ENCODE assay signal across 36 cellular contexts in the genomic region with DNA sequence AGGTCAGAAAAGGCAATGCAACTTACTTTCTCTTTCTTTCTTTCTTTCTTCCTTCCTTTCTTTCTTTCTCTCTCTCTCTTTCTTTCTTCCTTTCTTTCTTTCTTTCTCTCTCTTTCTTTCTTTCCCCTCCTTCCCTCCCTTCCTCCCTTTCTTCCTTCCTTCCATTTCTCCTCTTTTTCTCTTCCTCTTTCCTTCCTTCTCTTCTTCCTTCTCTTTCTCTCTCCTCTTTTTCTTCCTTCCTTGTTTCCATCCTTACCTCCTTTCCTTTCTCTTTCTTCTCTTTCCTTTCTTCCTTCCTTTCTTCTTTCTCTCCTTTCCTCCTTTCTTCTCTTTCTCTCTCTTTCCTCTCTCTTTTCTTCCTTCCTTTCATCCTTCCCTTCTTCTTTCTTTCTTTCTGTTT.
"Had no signal": no experiment of that assay in that cellular context is flagged by ENCODE, and none has a peak within 500 bp of the region (broad histone marks: within the 10 kb centered on the region; RNA-seq: fewer than 3 reads in every experiment).

No MANE protein-coding gene starts in this region.

- H3K4me1 ChIP-seq: adrenal gland, body of pancreas, heart left ventricle had no signal

- H3K27ac ChIP-seq: adrenal gland, body of pancreas, cardiac muscle cell, coronary artery, dorsolateral prefrontal cortex, heart left ventricle, WERI-Rb-1 had no signal

- H3K27me3 Mint-ChIP-seq: activated CD4-positive, alpha-beta memory T cell treated with anti-CD3 and anti-CD28 coated beads, Interleukin-2, amount 10 ng/mL, durations not matched to agents 7 days and 5 days; activated CD4-positive, alpha-beta T cell treated with anti-CD3 and anti-CD28 coated beads for 36 hours; activated CD4-positive, alpha-beta T cell treated with anti-CD3 and anti-CD28 coated beads, Interleukin-2, amount 10 ng/mL, durations not matched to agents 7 days and 5 days; activated naive CD4-positive, alpha-beta T cell treated with anti-CD3 and anti-CD28 coated beads, Interleukin-2, amount 50 U/mL, for 24 hours; activated naive CD8-positive, alpha-beta T cell treated with anti-CD3 and anti-CD28 coated beads for 36 hours; activated naive CD8-positive, alpha-beta T cell treated with anti-CD3 and anti-CD28 coated beads, Interleukin-2, amount 50 U/mL, for 24 hours; activated T-cell treated with anti-CD3 and anti-CD28 coated beads, Interleukin-2, amount 50 U/mL, for 24 hours; dendritic cell treated with granulocyte-macrophage colony-stimulating factor and Interleukin-4, amounts not matched to agents 40 ng/mL and 50 ng/mL, for 4 days; T-helper 17 cell had no signal

- H3K4me3 Mint-ChIP-seq: activated CD4-positive, alpha-beta memory T cell treated with anti-CD3 and anti-CD28 coated beads, Interleukin-2, amount 10 ng/mL, durations not matched to agents 7 days and 5 days; activated CD4-positive, alpha-beta T cell treated with anti-CD3 and anti-CD28 coated beads for 36 hours; activated CD4-positive, alpha-beta T cell treated with anti-CD3 and anti-CD28 coated beads, Interleukin-2, amount 10 ng/mL, durations not matched to agents 7 days and 5 days; activated naive CD4-positive, alpha-beta T cell treated with anti-CD3 and anti-CD28 coated beads, Interleukin-2, amount 50 U/mL, for 24 hours; activated naive CD8-positive, alpha-beta T cell treated with anti-CD3 and anti-CD28 coated beads for 36 hours; activated naive CD8-positive, alpha-beta T cell treated with anti-CD3 and anti-CD28 coated beads, Interleukin-2, amount 50 U/mL, for 24 hours; activated T-cell treated with anti-CD3 and anti-CD28 coated beads, Interleukin-2, amount 50 U/mL, for 24 hours; activated T-cell treated with anti-CD3 and anti-CD28 coated beads, Interleukin-2, amount 50 U/mL, for 72 hours; dendritic cell treated with granulocyte-macrophage colony-stimulating factor and Interleukin-4, amounts not matched to agents 40 ng/mL and 50 ng/mL, for 4 days; endodermal cell; T-helper 17 cell; T-helper 2 cell treated with Interferon-gamma antibody and Interleukin-4, amounts not matched to agents 5 μg/mL and 100 μg/mL, for 36 hours had no signal

- H3K9me3 ChIP-seq: adrenal gland, body of pancreas had no signal

- ATAC-seq: activated CD4-positive, alpha-beta T cell treated with anti-CD3 and anti-CD28 coated beads for 36 hours; activated naive CD8-positive, alpha-beta T cell treated with anti-CD3 and anti-CD28 coated beads, Interleukin-2, amount 50 U/mL, for 24 hours; activated T-cell treated with anti-CD3 and anti-CD28 coated beads, Interleukin-2, amount 50 U/mL, for 72 hours; body of pancreas; esophagus mucosa; heart left ventricle; T-helper 17 cell had no signal

- H3K27me3 ChIP-seq: adrenal gland, body of pancreas, cardiac muscle cell, heart left ventricle had no signal

- H3K27ac Mint-ChIP-seq: activated CD4-positive, alpha-beta memory T cell treated with anti-CD3 and anti-CD28 coated beads, Interleukin-2, amount 10 ng/mL, durations not matched to agents 7 days and 5 days; activated CD4-positive, alpha-beta T cell treated with anti-CD3 and anti-CD28 coated beads for 36 hours; activated CD4-positive, alpha-beta T cell treated with anti-CD3 and anti-CD28 coated beads, Interleukin-2, amount 10 ng/mL, durations not matched to agents 7 days and 5 days; activated naive CD4-positive, alpha-beta T cell treated with anti-CD3 and anti-CD28 coated beads, Interleukin-2, amount 50 U/mL, for 24 hours; activated naive CD8-positive, alpha-beta T cell treated with anti-CD3 and anti-CD28 coated beads for 36 hours; activated naive CD8-positive, alpha-beta T cell treated with anti-CD3 and anti-CD28 coated beads, Interleukin-2, amount 50 U/mL, for 24 hours; activated T-cell treated with anti-CD3 and anti-CD28 coated beads, Interleukin-2, amount 50 U/mL, for 24 hours; activated T-cell treated with anti-CD3 and anti-CD28 coated beads, Interleukin-2, amount 50 U/mL, for 72 hours; dendritic cell treated with granulocyte-macrophage colony-stimulating factor and Interleukin-4, amounts not matched to agents 40 ng/mL and 50 ng/mL, for 4 days; endodermal cell; T-helper 17 cell; T-helper 2 cell treated with Interferon-gamma antibody and Interleukin-4, amounts not matched to agents 5 μg/mL and 100 μg/mL, for 36 hours had no signal

- H3K36me3 ChIP-seq: adrenal gland, cardiac muscle cell, heart left ventricle, WERI-Rb-1 had no signal

- H3K36me3 Mint-ChIP-seq: activated naive CD4-positive, alpha-beta T cell treated with anti-CD3 and anti-CD28 coated beads, Interleukin-2, amount 50 U/mL, for 24 hours; activated naive CD8-positive, alpha-beta T cell treated with anti-CD3 and anti-CD28 coated beads for 36 hours had no signal

- H3K4me1 Mint-ChIP-seq: activated CD4-positive, alpha-beta memory T cell treated with anti-CD3 and anti-CD28 coated beads, Interleukin-2, amount 10 ng/mL, durations not matched to agents 7 days and 5 days; activated CD4-positive, alpha-beta T cell treated with anti-CD3 and anti-CD28 coated beads for 36 hours; activated CD4-positive, alpha-beta T cell treated with anti-CD3 and anti-CD28 coated beads, Interleukin-2, amount 10 ng/mL, durations not matched to agents 7 days and 5 days; activated naive CD4-positive, alpha-beta T cell treated with anti-CD3 and anti-CD28 coated beads, Interleukin-2, amount 50 U/mL, for 24 hours; activated naive CD8-positive, alpha-beta T cell treated with anti-CD3 and anti-CD28 coated beads for 36 hours; activated naive CD8-positive, alpha-beta T cell treated with anti-CD3 and anti-CD28 coated beads, Interleukin-2, amount 50 U/mL, for 24 hours; T-helper 17 cell had no signal

- H3K4me3 ChIP-seq: adrenal gland, body of pancreas, cardiac muscle cell, coronary artery, dorsolateral prefrontal cortex, heart left ventricle had no signal

- DNase-seq: activated CD4-positive, alpha-beta memory T cell treated with anti-CD3 and anti-CD28 coated beads, Interleukin-2, amount 10 ng/mL, durations not matched to agents 7 days and 5 days; activated CD4-positive, alpha-beta T cell treated with anti-CD3 and anti-CD28 coated beads for 36 hours; activated CD4-positive, alpha-beta T cell treated with anti-CD3 and anti-CD28 coated beads, Interleukin-2, amount 10 ng/mL, durations not matched to agents 7 days and 5 days; activated CD4-positive, alpha-beta T cell treated with anti-CD3 and anti-CD28 coated beads, Interleukin-2, amount 50 U/mL, for 4 hours; activated CD4-positive, CD25-positive, alpha-beta regulatory T cell; activated CD4-positive, CD25-positive, alpha-beta regulatory T cell treated with anti-CD3 and anti-CD28 coated beads, Interleukin-2, amount 50 U/mL, for 72 hours; activated CD8-positive, alpha-beta memory T cell treated with anti-CD3 and anti-CD28 coated beads, Interleukin-2, amount 50 U/mL, for 48 hours; activated gamma-delta T cell; activated naive CD4-positive, alpha-beta T cell treated with Interleukin-2 at 50 U/mL for 16 hours; activated naive CD8-positive, alpha-beta T cell treated with anti-CD3 and anti-CD28 coated beads for 36 hours; activated naive CD8-positive, alpha-beta T cell treated with anti-CD3 and anti-CD28 coated beads, Interleukin-2, amount 50 U/mL, for 24 hours; activated T-cell treated with anti-CD3 and anti-CD28 coated beads for 4 hours; activated T-cell treated with anti-CD3 and anti-CD28 coated beads, Interleukin-2, amount 50 U/mL, for 24 hours; activated T-cell treated with anti-CD3 and anti-CD28 coated beads, Interleukin-2, amount 50 U/mL, for 72 hours; adrenal gland; amygdala; aorta; body of pancreas; central memory CD4-positive, alpha-beta T cell; cerebellar nuclear complex; dorsolateral prefrontal cortex; effector memory CD4-positive, alpha-beta T cell; foreskin fibroblast; glutamatergic neuron; heart left ventricle; T-helper 1 cell; T-helper 17 cell; T1000; WERI-Rb-1 had no signal
